In genomic region chr13:110419391-110419791, GRCh38 we compare ENCODE assay signal across 14 cellular contexts.
DNase-seq lines count a peak whose midpoint lies in the region; ATAC-seq and TF ChIP-seq lines count a peak whose summit lies in the region.
"Had no signal": no experiment of that assay in that cellular context is flagged by ENCODE, and none has a peak within 500 bp of the region (broad histone marks: within the 10 kb centered on the region; RNA-seq: fewer than 3 reads in every experiment).

No MANE protein-coding gene starts in this region.

- no peak for TF ChIP-seq POLR2A in suprapubic skin (IDR thresholded peaks at IDR 0.05)

- H3K4me3 ChIP-seq in fibroblast of pulmonary artery (replicated peaks; ENCODE audit: low read depth, low read length) (no peak overlapping the region), stomach smooth muscle (ENCODE audit: low read length in 2 of 2) (no peak overlapping the region), OCI-LY7 (ENCODE audit: low read depth, low read length, poor library complexity, severe bottlenecking) (no peak overlapping the region), suprapubic skin (no peak overlapping the region)
- H3K4me3 ChIP-seq: dorsolateral prefrontal cortex, mucosa of descending colon had no signal

- CTCF ChIA-PET in OCI-LY7 (lab: Charles Lee; ENCODE audit: unreplicated experiment) = no interaction called here

- H3K4me1 ChIP-seq in stomach smooth muscle (ENCODE audit: control insufficient read depth, insufficient read depth, low read length) (peaks cover 71% of the 10 kb centered on the region), OCI-LY7 (ENCODE audit: insufficient read depth, low read length, poor library complexity, severe bottlenecking) (no peaks in the 10 kb centered on the region), suprapubic skin (peaks cover 13% of the 10 kb centered on the region)

- peaks cover 12 to 17% of the 10 kb centered on the region in 2 donors for H3K36me3 ChIP-seq in stomach smooth muscle (ENCODE audit: control insufficient read depth in 2 of 2, insufficient read depth in 2 of 2, low read length in 2 of 2)
- H3K36me3 ChIP-seq in OCI-LY7 (ENCODE audit: insufficient read depth, low read length) = no peaks in the 10 kb centered on the region
- H3K36me3 ChIP-seq in suprapubic skin = no peaks in the 10 kb centered on the region

- BruUV-seq in OCI-LY7 (replicated peaks; lab: Mats Ljungman, UMichigan) = no TSS peak

- no peaks in the 10 kb centered on the region for H4K20me1 ChIP-seq in OCI-LY7 (ENCODE audit: insufficient read depth, low read length)

- peak; percentile 56 for ATAC-seq in GM19438 (IDR thresholded peaks at IDR 0.05; ENCODE audit: low read depth, unreplicated experiment)
- ATAC-seq: mucosa of descending colon had no signal

- intact Hi-C loops in OCI-LY7 (cut with micrococcal nuclease; ENCODE audit: unreplicated experiment) = no loop called here

- no peak for TF ChIP-seq EP300 in suprapubic skin (IDR thresholded peaks at IDR 0.05)

- POLR2A ChIA-PET in OCI-LY7 (lab: Charles Lee) = no interaction called here

- H3K27ac ChIP-seq in stomach smooth muscle (ENCODE audit: low read length) (peak overlapping the region; percentile 18), OCI-LY7 (ENCODE audit: low read depth, low read length, poor library complexity, severe bottlenecking) (no peak overlapping the region), suprapubic skin (no peak overlapping the region)

- no peaks in the 10 kb centered on the region for H3K79me2 ChIP-seq in OCI-LY7 (ENCODE audit: insufficient read depth, low read depth, low read length)

- H3K27me3 ChIP-seq in stomach smooth muscle (ENCODE audit: control insufficient read depth in 1 of 2, insufficient read depth in 2 of 2, low read length in 2 of 2) (no peaks in the 10 kb centered on the region), suprapubic skin (no peaks in the 10 kb centered on the region)

- H3K4me2 ChIP-seq in OCI-LY7 (ENCODE audit: low read length) = no peak overlapping the region

- H3K9me3 ChIP-seq in stomach smooth muscle (ENCODE audit: control insufficient read depth in 2 of 2, low read length in 2 of 2) (no peaks in the 10 kb centered on the region), OCI-LY7 (ENCODE audit: low read length) (no peaks in the 10 kb centered on the region), suprapubic skin (no peaks in the 10 kb centered on the region)
- H3K9me3 ChIP-seq: mucosa of descending colon had no signal

- H3K9me2 ChIP-seq in OCI-LY7 (ENCODE audit: insufficient read depth, low read length) = no peaks in the 10 kb centered on the region

- H2AFZ ChIP-seq in OCI-LY7 (ENCODE audit: low read length) = no peak overlapping the region

- 80% methylated on average over 12 of the region's 14 CpGs for WGBS in suprapubic skin

- DNase-seq in HPDE6-E6E7 (ENCODE audit: extremely low spot score) (peak; percentile 41), fibroblast of pulmonary artery (ENCODE audit: low read depth) (peak; percentile 50), amniotic stem cell (lab: John Stamatoyannopoulos, UW) (no peak), OCI-LY7 (ENCODE audit: low spot score) (no peak), HK-2 (ENCODE audit: unreplicated experiment) (no peak), suprapubic skin (ENCODE audit: low spot score in 2 of 2) (no peak)
- DNase-seq: activated CD4-positive, alpha-beta T cell treated with anti-CD3 and anti-CD28 coated beads, Interleukin-2, amount 50 U/mL, for 1 hour; activated naive CD4-positive, alpha-beta T cell; CD8-positive, alpha-beta memory T cell; dorsolateral prefrontal cortex; mucosa of descending colon; NK-92 treated with Interleukin-12 subunit alpha and Interleukin-12 subunit beta, amount 100 ng/mL, for 24 hours had no signal

- no peak overlapping the region for H3K9ac ChIP-seq in stomach smooth muscle (ENCODE audit: low read length in 2 of 2)

- TF ChIP-seq CTCF in fibroblast of pulmonary artery (IDR thresholded peaks at IDR 0.05; ENCODE audit: low read length, missing control alignments) (no peak), OCI-LY7 (conservative IDR thresholded peaks at IDR 0.05; ENCODE audit: low read length) (no peak), suprapubic skin (IDR thresholded peaks at IDR 0.05) (no peak)

Comparison
In these comparisons a context has a peak if more than half of its experiments do, and no peak if none do; other contexts are left out.
1. DNase-seq: peak in HPDE6-E6E7 (single experiment) and fibroblast of pulmonary artery (single experiment); none in amniotic stem cell (single experiment), OCI-LY7 (single experiment), HK-2 (single experiment) and suprapubic skin (0 of 2).